In the genomic region with DNA sequence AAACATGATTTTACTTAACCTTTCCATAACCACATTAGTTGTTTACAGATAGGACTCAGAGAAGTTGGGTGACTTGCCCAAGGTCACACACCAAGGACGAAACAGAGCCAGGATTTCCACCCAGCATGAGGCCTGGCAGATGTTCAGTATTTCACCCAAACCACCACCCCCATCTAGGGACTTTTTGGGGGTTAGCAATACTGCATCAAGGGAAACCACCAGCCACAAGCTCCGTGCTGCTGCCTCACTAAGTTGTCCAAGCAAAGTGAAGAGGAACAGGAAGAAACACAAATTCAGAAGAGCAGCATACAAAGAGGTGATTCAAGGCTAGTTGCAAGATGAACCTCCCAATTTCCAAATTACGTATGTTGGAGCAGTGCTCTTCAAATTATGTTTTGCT, we compare ENCODE assay signal across 12 cellular contexts.
DNase-seq lines count a peak whose midpoint lies in the region; ATAC-seq and TF ChIP-seq lines count a peak whose summit lies in the region.
"Had no signal": no experiment of that assay in that cellular context is flagged by ENCODE, and none has a peak within 500 bp of the region (broad histone marks: within the 10 kb centered on the region; RNA-seq: fewer than 3 reads in every experiment).

No MANE protein-coding gene starts in this region.

- H3K4me1 ChIP-seq in GM23338 (ENCODE audit: insufficient read depth) = no peaks in the 10 kb centered on the region
- no peaks in the 10 kb centered on the region for H3K4me1 ChIP-seq in thyroid gland
- H3K4me1 ChIP-seq: stomach had no signal

- no peaks in the 10 kb centered on the region for H3K27me3 ChIP-seq in GM23338 (ENCODE audit: insufficient read depth)
- no peaks in the 10 kb centered on the region for H3K27me3 ChIP-seq in thyroid gland
- H3K27me3 ChIP-seq: stomach had no signal

- H3K9me3 ChIP-seq in thyroid gland = no peaks in the 10 kb centered on the region

- H3K4me3 ChIP-seq in GM23338 (no peak overlapping the region), thyroid gland (replicated peaks in 1 of 3) (no peak overlapping the region)
- H3K4me3 ChIP-seq: stomach had no signal

- H3K36me3 Mint-ChIP-seq in stimulated activated memory B cell treated with anti-CD40 and anti-IgM and Interleukin-4, amounts not matched to agents 10 μg/mL and 1 μg/mL and 100 μg/mL, for 72 hours = no peaks in the 10 kb centered on the region
- peaks cover 4% of the 10 kb centered on the region; the same call in 1 of the 3 replicates for H3K36me3 Mint-ChIP-seq in GM23338 (ENCODE audit: low read depth)

- no peaks in the 10 kb centered on the region for H3K9me3 Mint-ChIP-seq in stimulated activated memory B cell treated with anti-CD40 and anti-IgM and Interleukin-4, amounts not matched to agents 10 μg/mL and 1 μg/mL and 100 μg/mL, for 72 hours
- peaks cover 10% of the 10 kb centered on the region for H3K9me3 Mint-ChIP-seq in GM23338

- ATAC-seq in HG02588 (IDR thresholded peaks at IDR 0.05; ENCODE audit: unreplicated experiment) (peak; percentile 99), HG03575 (IDR thresholded peaks at IDR 0.05; ENCODE audit: extremely low read depth, insufficient number of reproducible peaks, low FRiP score, unreplicated experiment) (peak; percentile 96), GM23338 (no peak)
- peak; percentile 45 for ATAC-seq in stimulated activated memory B cell treated with anti-CD40 and anti-IgM and Interleukin-4, amounts not matched to agents 10 μg/mL and 1 μg/mL and 100 μg/mL, for 72 hours

- no peak overlapping the region for H3K27ac ChIP-seq in GM23338 (ENCODE audit: low read depth)
- H3K27ac ChIP-seq in thyroid gland = no peak overlapping the region
- H3K27ac ChIP-seq: stomach, VCaP had no signal

- TF ChIP-seq CTCF in GM23338 (conservative IDR thresholded peaks at IDR 0.05; ENCODE audit: low read depth in 2 of 2) (no peak), thyroid gland (IDR thresholded peaks at IDR 0.05) (no peak)

- no peak for TF ChIP-seq POLR2A in thyroid gland (IDR thresholded peaks at IDR 0.05)

- peak; percentile 11 for DNase-seq in stimulated activated CD4-positive, alpha-beta T cell treated with anti-CD3 and anti-CD28 coated beads, Interleukin-15, amount 100 ng/mL, for 24 hours
- DNase-seq in stimulated activated CD4-positive, alpha-beta T cell treated with anti-CD3 and anti-CD28 coated beads, Interleukin-12 subunit alpha, Interleukin-12 subunit beta, amount 100 ng/mL, for 4 hours = no peak
- DNase-seq in UCSD-AML1 (lab: John Stamatoyannopoulos, UW; ENCODE audit: unreplicated experiment) = no peak
- no peak for DNase-seq in GM23338 (ENCODE audit: low spot score)
- DNase-seq in thyroid gland = no peak
- DNase-seq: NCI-H526, stomach had no signal

- intact Hi-C loops in thyroid gland (cut with DNase I) = no loop called here

- H3K36me3 ChIP-seq in GM23338 (ENCODE audit: insufficient read depth) (no peaks in the 10 kb centered on the region), thyroid gland (no peaks in the 10 kb centered on the region)
- H3K36me3 ChIP-seq: stomach had no signal

- H3K4me1 Mint-ChIP-seq in stimulated activated memory B cell treated with anti-CD40 and anti-IgM and Interleukin-4, amounts not matched to agents 10 μg/mL and 1 μg/mL and 100 μg/mL, for 72 hours = no peaks in the 10 kb centered on the region
- no peaks in the 10 kb centered on the region for H3K4me1 Mint-ChIP-seq in GM23338

- no peak overlapping the region for H2AFZ ChIP-seq in GM23338

- H3F3A ChIP-seq in GM23338 (replicated peaks; ENCODE audit: low read depth) = no peaks in the 10 kb centered on the region

- no peak overlapping the region for H3K27ac Mint-ChIP-seq in stimulated activated memory B cell treated with anti-CD40 and anti-IgM and Interleukin-4, amounts not matched to agents 10 μg/mL and 1 μg/mL and 100 μg/mL, for 72 hours
- H3K27ac Mint-ChIP-seq in GM23338 = no peak overlapping the region
- H3K27ac Mint-ChIP-seq: CD4-positive, alpha-beta T cell had no signal

- H3K4me2 ChIP-seq in GM23338 = no peak overlapping the region

- H3K4me3 Mint-ChIP-seq in stimulated activated memory B cell treated with anti-CD40 and anti-IgM and Interleukin-4, amounts not matched to agents 10 μg/mL and 1 μg/mL and 100 μg/mL, for 72 hours = no peak overlapping the region
- no peak overlapping the region for H3K4me3 Mint-ChIP-seq in GM23338
- H3K4me3 Mint-ChIP-seq: CD4-positive, alpha-beta T cell had no signal

- H3K27me3 Mint-ChIP-seq in stimulated activated memory B cell treated with anti-CD40 and anti-IgM and Interleukin-4, amounts not matched to agents 10 μg/mL and 1 μg/mL and 100 μg/mL, for 72 hours = no peaks in the 10 kb centered on the region
- H3K27me3 Mint-ChIP-seq in GM23338 (ENCODE audit: insufficient read depth, low read depth, poor library complexity) = peaks cover 6% of the 10 kb centered on the region
- H3K27me3 Mint-ChIP-seq: CD4-positive, alpha-beta T cell had no signal

- no peaks in the 10 kb centered on the region for H3K79me2 ChIP-seq in GM23338 (replicated peaks; ENCODE audit: insufficient read depth)

- H4K20me1 ChIP-seq in GM23338 (replicated peaks; ENCODE audit: insufficient read depth) = no peaks in the 10 kb centered on the region

- peaks cover 5% of the 10 kb centered on the region; the same call in 1 of the 2 replicates for H3K9me2 ChIP-seq in GM23338 (ENCODE audit: insufficient read depth)

- 78 to 80% methylated on average over 3 of the region's 3 CpGs for WGBS in thyroid gland, 2 donors

TF ChIP-seq in GM23338, 12 proteins besides CTCF, POLR2A, EP300 and RAD21 (continues in another document):
- TF ChIP-seq NANOG (IDR thresholded peaks at IDR 0.05; ENCODE audit: borderline replicate concordance) = no peak
- TF ChIP-seq POLR2AphosphoS5 (IDR thresholded peaks at IDR 0.05; ENCODE audit: low read depth) = no peak
- no peak for TF ChIP-seq ETS1 (IDR thresholded peaks at IDR 0.05)
- TF ChIP-seq EZH2 (IDR thresholded peaks at IDR 0.05; ENCODE audit: low read depth, unreplicated experiment) = no peak
- TF ChIP-seq, protein P1, sequence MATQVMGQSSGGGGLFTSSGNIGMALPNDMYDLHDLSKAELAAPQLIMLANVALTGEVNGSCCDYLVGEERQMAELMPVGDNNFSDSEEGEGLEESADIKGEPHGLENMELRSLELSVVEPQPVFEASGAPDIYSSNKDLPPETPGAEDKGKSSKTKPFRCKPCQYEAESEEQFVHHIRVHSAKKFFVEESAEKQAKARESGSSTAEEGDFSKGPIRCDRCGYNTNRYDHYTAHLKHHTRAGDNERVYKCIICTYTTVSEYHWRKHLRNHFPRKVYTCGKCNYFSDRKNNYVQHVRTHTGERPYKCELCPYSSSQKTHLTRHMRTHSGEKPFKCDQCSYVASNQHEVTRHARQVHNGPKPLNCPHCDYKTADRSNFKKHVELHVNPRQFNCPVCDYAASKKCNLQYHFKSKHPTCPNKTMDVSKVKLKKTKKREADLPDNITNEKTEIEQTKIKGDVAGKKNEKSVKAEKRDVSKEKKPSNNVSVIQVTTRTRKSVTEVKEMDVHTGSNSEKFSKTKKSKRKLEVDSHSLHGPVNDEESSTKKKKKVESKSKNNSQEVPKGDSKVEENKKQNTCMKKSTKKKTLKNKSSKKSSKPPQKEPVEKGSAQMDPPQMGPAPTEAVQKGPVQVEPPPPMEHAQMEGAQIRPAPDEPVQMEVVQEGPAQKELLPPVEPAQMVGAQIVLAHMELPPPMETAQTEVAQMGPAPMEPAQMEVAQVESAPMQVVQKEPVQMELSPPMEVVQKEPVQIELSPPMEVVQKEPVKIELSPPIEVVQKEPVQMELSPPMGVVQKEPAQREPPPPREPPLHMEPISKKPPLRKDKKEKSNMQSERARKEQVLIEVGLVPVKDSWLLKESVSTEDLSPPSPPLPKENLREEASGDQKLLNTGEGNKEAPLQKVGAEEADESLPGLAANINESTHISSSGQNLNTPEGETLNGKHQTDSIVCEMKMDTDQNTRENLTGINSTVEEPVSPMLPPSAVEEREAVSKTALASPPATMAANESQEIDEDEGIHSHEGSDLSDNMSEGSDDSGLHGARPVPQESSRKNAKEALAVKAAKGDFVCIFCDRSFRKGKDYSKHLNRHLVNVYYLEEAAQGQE (IDR thresholded peaks at IDR 0.05; ENCODE audit: unreplicated experiment) = no peak
